16 cellular contexts compared by ENCODE assay signal in genomic region chr10:201328-201771, GRCh38.
DNase-seq lines count a peak whose midpoint lies in the region; ATAC-seq and TF ChIP-seq lines count a peak whose summit lies in the region.
"Had no signal": no experiment of that assay in that cellular context is flagged by ENCODE, and none has a peak within 500 bp of the region (broad histone marks: within the 10 kb centered on the region; RNA-seq: fewer than 3 reads in every experiment).

No MANE protein-coding gene starts in this region.

- H3F3A ChIP-seq in SK-N-SH (replicated peaks; ENCODE audit: insufficient read depth) (peaks cover 22% of the 10 kb centered on the region), MM.1S (ENCODE audit: insufficient read depth, low read length) (no peaks in the 10 kb centered on the region)

- no peaks in the 10 kb centered on the region for H3K27me3 Mint-ChIP-seq in activated CD4-positive, alpha-beta T cell treated with anti-CD3 and anti-CD28 coated beads for 36 hours
- no peaks in the 10 kb centered on the region for H3K27me3 Mint-ChIP-seq in activated CD4-positive, alpha-beta T cell treated with anti-CD3 and anti-CD28 coated beads, Interleukin-2, amount 10 ng/mL, durations not matched to agents 7 days and 5 days
- H3K27me3 Mint-ChIP-seq: activated CD4-positive, alpha-beta T cell treated with anti-CD3 and anti-CD28 coated beads, Interleukin-2, amount 10 ng/mL, durations not matched to agents 24 days and 14 days; dendritic cell treated with granulocyte-macrophage colony-stimulating factor and Interleukin-4, amounts not matched to agents 40 ng/mL and 50 ng/mL, for 4 days; stimulated activated naive B cell treated with anti-CD40 and anti-IgM and Interleukin-4, amounts not matched to agents 10 μg/mL and 1 μg/mL and 100 μg/mL, for 72 hours had no signal

- H3K27ac Mint-ChIP-seq in activated CD4-positive, alpha-beta T cell treated with anti-CD3 and anti-CD28 coated beads for 36 hours: no peak overlapping the region
- H3K27ac Mint-ChIP-seq in activated CD4-positive, alpha-beta T cell treated with anti-CD3 and anti-CD28 coated beads, Interleukin-2, amount 10 ng/mL, durations not matched to agents 7 days and 5 days: no peak overlapping the region
- H3K27ac Mint-ChIP-seq: activated CD4-positive, alpha-beta T cell treated with anti-CD3 and anti-CD28 coated beads, Interleukin-2, amount 10 ng/mL, durations not matched to agents 24 days and 14 days; dendritic cell treated with granulocyte-macrophage colony-stimulating factor and Interleukin-4, amounts not matched to agents 40 ng/mL and 50 ng/mL, for 4 days; neural progenitor cell; stimulated activated naive B cell treated with anti-CD40 and anti-IgM and Interleukin-4, amounts not matched to agents 10 μg/mL and 1 μg/mL and 100 μg/mL, for 72 hours; T-helper 1 cell treated with Interleukin-12 subunit alpha and Interleukin-12 subunit beta and Interleukin-4 antibody, amounts not matched to agents 30 μg/mL and 1 μg/mL, for 36 hours had no signal

- H3K27me3 ChIP-seq in SK-N-SH (ENCODE audit: insufficient read depth): no peaks in the 10 kb centered on the region
- no peaks in the 10 kb centered on the region for H3K27me3 ChIP-seq in osteoblast (ENCODE audit: insufficient read depth, low read length)
- no peaks in the 10 kb centered on the region for H3K27me3 ChIP-seq in MM.1S (replicated peaks; ENCODE audit: insufficient read depth, low read length)
- H3K27me3 ChIP-seq: neural progenitor cell, uterus had no signal

- H3K4me1 Mint-ChIP-seq in activated CD4-positive, alpha-beta T cell treated with anti-CD3 and anti-CD28 coated beads for 36 hours: peaks cover 14% of the 10 kb centered on the region
- H3K4me1 Mint-ChIP-seq in activated CD4-positive, alpha-beta T cell treated with anti-CD3 and anti-CD28 coated beads, Interleukin-2, amount 10 ng/mL, durations not matched to agents 7 days and 5 days: peaks cover 1% of the 10 kb centered on the region
- H3K4me1 Mint-ChIP-seq: neural progenitor cell had no signal

- CTCF ChIA-PET in activated CD4-positive, alpha-beta T cell treated with anti-CD3 and anti-CD28 coated beads for 36 hours (lab: Charles Lee): no interaction called here
- CTCF ChIA-PET in activated CD4-positive, alpha-beta T cell treated with anti-CD3 and anti-CD28 coated beads, Interleukin-2, amount 10 ng/mL, durations not matched to agents 7 days and 5 days (lab: Charles Lee): no interaction called here
- CTCF ChIA-PET in SK-N-SH (lab: Yijun Ruan, JAX): interaction anchor here (1.6 kb wide), 1 partner anchor 30 kb away, joined by 3 read pairs; no protein-coding TSS in a partner anchor

- H3K4me2 ChIP-seq in SK-N-SH: 0 out of 2 replicates have a peak overlapping the region, but pooled peaks have one; percentile 7
- peak overlapping the region; percentile 3 for H3K4me2 ChIP-seq in osteoblast (ENCODE audit: insufficient read depth, low read length)
- no peak overlapping the region for H3K4me2 ChIP-seq in MM.1S (ENCODE audit: low read depth, low read length)
- H3K4me2 ChIP-seq: neural progenitor cell had no signal

- POLR2A ChIA-PET in activated CD4-positive, alpha-beta T cell treated with anti-CD3 and anti-CD28 coated beads for 36 hours (lab: Charles Lee): no interaction called here
- POLR2A ChIA-PET in activated CD4-positive, alpha-beta T cell treated with anti-CD3 and anti-CD28 coated beads, Interleukin-2, amount 10 ng/mL, durations not matched to agents 7 days and 5 days (lab: Charles Lee): no interaction called here
- POLR2A ChIA-PET in SK-N-SH (lab: Yijun Ruan, JAX): no interaction called here

- WGBS in SK-N-SH (ENCODE audit: low lambda C conversion rate): 82% methylated on average over 6 of the region's 6 CpGs

- H3K4me3 ChIP-seq in SK-N-SH (ENCODE audit: low read depth in 2 of 2, low read length in 1 of 2): no peak overlapping the region
- no peak overlapping the region for H3K4me3 ChIP-seq in osteoblast (ENCODE audit: insufficient read depth, low read length)
- no peak overlapping the region for H3K4me3 ChIP-seq in MM.1S (ENCODE audit: low read length)
- H3K4me3 ChIP-seq: neural progenitor cell, uterus had no signal

- peak; percentile 51 for ATAC-seq in activated CD4-positive, alpha-beta T cell treated with anti-CD3 and anti-CD28 coated beads for 36 hours
- ATAC-seq: stimulated activated naive B cell treated with anti-CD40 and anti-IgM and Interleukin-4, amounts not matched to agents 10 μg/mL and 1 μg/mL and 100 μg/mL, for 72 hours had no signal

- intact Hi-C loops in activated CD4-positive, alpha-beta T cell treated with anti-CD3 and anti-CD28 coated beads for 36 hours (cut with DNase I, micrococcal nuclease): loop anchor here (1.0 to 2.0 kb wide), 2 partner anchors 18 to 19 kb away; no protein-coding TSS in a partner anchor

- no peaks in the 10 kb centered on the region for H3K9me3 Mint-ChIP-seq in activated CD4-positive, alpha-beta T cell treated with anti-CD3 and anti-CD28 coated beads for 36 hours (ENCODE audit: low read depth)
- H3K9me3 Mint-ChIP-seq in activated CD4-positive, alpha-beta T cell treated with anti-CD3 and anti-CD28 coated beads, Interleukin-2, amount 10 ng/mL, durations not matched to agents 7 days and 5 days: peaks cover 3% of the 10 kb centered on the region
- H3K9me3 Mint-ChIP-seq: dendritic cell treated with granulocyte-macrophage colony-stimulating factor and Interleukin-4, amounts not matched to agents 40 ng/mL and 50 ng/mL, for 4 days had no signal

- no peak overlapping the region for H3K4me3 Mint-ChIP-seq in activated CD4-positive, alpha-beta T cell treated with anti-CD3 and anti-CD28 coated beads for 36 hours
- H3K4me3 Mint-ChIP-seq in activated CD4-positive, alpha-beta T cell treated with anti-CD3 and anti-CD28 coated beads, Interleukin-2, amount 10 ng/mL, durations not matched to agents 7 days and 5 days: no peak overlapping the region
- H3K4me3 Mint-ChIP-seq: activated CD4-positive, alpha-beta T cell treated with anti-CD3 and anti-CD28 coated beads, Interleukin-2, amount 10 ng/mL, durations not matched to agents 24 days and 14 days; dendritic cell treated with granulocyte-macrophage colony-stimulating factor and Interleukin-4, amounts not matched to agents 40 ng/mL and 50 ng/mL, for 4 days; neural progenitor cell; stimulated activated naive B cell treated with anti-CD40 and anti-IgM and Interleukin-4, amounts not matched to agents 10 μg/mL and 1 μg/mL and 100 μg/mL, for 72 hours; T-helper 1 cell treated with Interleukin-12 subunit alpha and Interleukin-12 subunit beta and Interleukin-4 antibody, amounts not matched to agents 30 μg/mL and 1 μg/mL, for 36 hours had no signal

- H3K9ac ChIP-seq in SK-N-SH: no peak overlapping the region
- H3K9ac ChIP-seq in MM.1S (ENCODE audit: low read length): no peak overlapping the region
- H3K9ac ChIP-seq: neural progenitor cell had no signal

- no peak for TF ChIP-seq RAD21 in SK-N-SH (IDR thresholded peaks at IDR 0.05; ENCODE audit: low read length)

- H3K9me2 ChIP-seq in SK-N-SH: no peaks in the 10 kb centered on the region
- no peaks in the 10 kb centered on the region for H3K9me2 ChIP-seq in MM.1S (replicated peaks; ENCODE audit: insufficient read depth, low read length)

- no peak overlapping the region for H2AFZ ChIP-seq in SK-N-SH (ENCODE audit: low read depth)
- no peak overlapping the region for H2AFZ ChIP-seq in osteoblast (ENCODE audit: low read length)
- H2AFZ ChIP-seq in MM.1S (ENCODE audit: low read length): no peak overlapping the region
- H2AFZ ChIP-seq: neural progenitor cell had no signal

- H3K79me2 ChIP-seq in SK-N-SH (ENCODE audit: insufficient read depth): peaks cover 46% of the 10 kb centered on the region
- H3K79me2 ChIP-seq in osteoblast (ENCODE audit: insufficient read depth, low read length): peaks cover 18% of the 10 kb centered on the region
- H3K79me2 ChIP-seq in MM.1S (ENCODE audit: low read length): no peaks in the 10 kb centered on the region

- DNase-seq in activated CD4-positive, alpha-beta T cell treated with anti-CD3 and anti-CD28 coated beads for 36 hours: peak; percentile 10
- no peak for DNase-seq in activated CD4-positive, alpha-beta T cell treated with anti-CD3 and anti-CD28 coated beads, Interleukin-2, amount 10 ng/mL, durations not matched to agents 7 days and 5 days
- DNase-seq in SK-N-SH (no peak), dedifferentiated amniotic fluid mesenchymal stem cell (ENCODE audit: extremely low spot score) (peak; percentile 23), osteoblast (ENCODE audit: insufficient read length, low spot score, missing footprints) (no peak), MM.1S (no peak), UCSD-AML1 (lab: John Stamatoyannopoulos, UW; ENCODE audit: unreplicated experiment) (no peak), NCI-H526 (lab: John Stamatoyannopoulos, UW) (no peak)
- DNase-seq: 8988T; activated CD4-positive, alpha-beta T cell treated with anti-CD3 and anti-CD28 coated beads, Interleukin-2, amount 10 ng/mL, durations not matched to agents 24 days and 14 days; activated gamma-delta T cell; stimulated activated naive B cell treated with anti-CD40 and anti-IgM and Interleukin-4, amounts not matched to agents 10 μg/mL and 1 μg/mL and 100 μg/mL, for 72 hours; uterus had no signal

- TF ChIP-seq EP300 in SK-N-SH (IDR thresholded peaks at IDR 0.05; ENCODE audit: borderline replicate concordance in 1 of 2, low read depth in 1 of 2, low read length in 1 of 2): no peak

- H3K4me1 ChIP-seq in SK-N-SH (ENCODE audit: control insufficient read depth in 1 of 2, insufficient read depth in 2 of 2, low read depth in 1 of 2, low read length in 1 of 2) (peaks cover 2 to 18% of the 10 kb centered on the region in 2 experiments), osteoblast (ENCODE audit: insufficient read depth, low read length) (peaks cover 14% of the 10 kb centered on the region), MM.1S (ENCODE audit: low read length) (no peaks in the 10 kb centered on the region)
- H3K4me1 ChIP-seq: neural progenitor cell, uterus had no signal

- peaks cover 4% of the 10 kb centered on the region for H3K36me3 Mint-ChIP-seq in activated CD4-positive, alpha-beta T cell treated with anti-CD3 and anti-CD28 coated beads for 36 hours (ENCODE audit: low read depth)
- H3K36me3 Mint-ChIP-seq in activated CD4-positive, alpha-beta T cell treated with anti-CD3 and anti-CD28 coated beads, Interleukin-2, amount 10 ng/mL, durations not matched to agents 7 days and 5 days (ENCODE audit: low read depth): peaks cover 6% of the 10 kb centered on the region

- H3K9me3 ChIP-seq in SK-N-SH (no peaks in the 10 kb centered on the region), osteoblast (ENCODE audit: low read depth, low read length) (no peaks in the 10 kb centered on the region), MM.1S (replicated peaks; ENCODE audit: insufficient read depth, low read length) (no peaks in the 10 kb centered on the region)
- H3K9me3 ChIP-seq: uterus had no signal

- H4K20me1 ChIP-seq in SK-N-SH (ENCODE audit: insufficient read depth) (0 out of 2 replicates have a peak, but pooled peaks cover 4% of the 10 kb centered on the region), osteoblast (ENCODE audit: insufficient read depth, low read length) (no peaks in the 10 kb centered on the region), MM.1S (ENCODE audit: insufficient read depth, low read length) (no peaks in the 10 kb centered on the region)

- H3K36me3 ChIP-seq in SK-N-SH (replicated peaks in 1 of 2; ENCODE audit: control insufficient read depth in 1 of 2, insufficient read depth in 2 of 2, low read length in 1 of 2) (peaks cover 0 to under 1% of the 10 kb centered on the region in 2 experiments), osteoblast (ENCODE audit: insufficient read depth, low read length) (no peaks in the 10 kb centered on the region), MM.1S (replicated peaks; ENCODE audit: insufficient read depth, low read length) (no peaks in the 10 kb centered on the region)
- H3K36me3 ChIP-seq: neural progenitor cell, uterus had no signal

- peak overlapping the region in 1 of 2 experiments; percentile 75; a peak in 2 of 4 replicates for H3K27ac ChIP-seq in SK-N-SH (ENCODE audit: low read depth in 2 of 2, low read length in 1 of 2)
- H3K27ac ChIP-seq in osteoblast (ENCODE audit: low read depth, low read length): peak overlapping the region; percentile 52
- H3K27ac ChIP-seq in MM.1S (ENCODE audit: low read length): no peak overlapping the region
- H3K27ac ChIP-seq: neural progenitor cell, uterus had no signal

- 0 out of 2 replicates have a peak, but pooled peaks have one; percentile 3 for TF ChIP-seq CTCF in SK-N-SH (IDR thresholded peaks at IDR 0.05)
- no peak for TF ChIP-seq CTCF in osteoblast (IDR thresholded peaks at IDR 0.05; ENCODE audit: extremely low read depth, low read depth, low read length)
- no peak for TF ChIP-seq CTCF in MM.1S (IDR thresholded peaks at IDR 0.05; ENCODE audit: low read length)

Comparison
In these comparisons a context has a peak if more than half of its experiments do, and no peak if none do; other contexts are left out.
1. DNase-seq: peak in activated CD4-positive, alpha-beta T cell treated with anti-CD3 and anti-CD28 coated beads for 36 hours (single experiment) and dedifferentiated amniotic fluid mesenchymal stem cell (single experiment); none in activated CD4-positive, alpha-beta T cell treated with anti-CD3 and anti-CD28 coated beads, Interleukin-2, amount 10 ng/mL, durations not matched to agents 7 days and 5 days (single experiment), SK-N-SH (single experiment), osteoblast (single experiment), MM.1S (single experiment), UCSD-AML1 (single experiment) and NCI-H526 (0 of 2).